23 cellular contexts compared by ENCODE assay signal in the genomic region with DNA sequence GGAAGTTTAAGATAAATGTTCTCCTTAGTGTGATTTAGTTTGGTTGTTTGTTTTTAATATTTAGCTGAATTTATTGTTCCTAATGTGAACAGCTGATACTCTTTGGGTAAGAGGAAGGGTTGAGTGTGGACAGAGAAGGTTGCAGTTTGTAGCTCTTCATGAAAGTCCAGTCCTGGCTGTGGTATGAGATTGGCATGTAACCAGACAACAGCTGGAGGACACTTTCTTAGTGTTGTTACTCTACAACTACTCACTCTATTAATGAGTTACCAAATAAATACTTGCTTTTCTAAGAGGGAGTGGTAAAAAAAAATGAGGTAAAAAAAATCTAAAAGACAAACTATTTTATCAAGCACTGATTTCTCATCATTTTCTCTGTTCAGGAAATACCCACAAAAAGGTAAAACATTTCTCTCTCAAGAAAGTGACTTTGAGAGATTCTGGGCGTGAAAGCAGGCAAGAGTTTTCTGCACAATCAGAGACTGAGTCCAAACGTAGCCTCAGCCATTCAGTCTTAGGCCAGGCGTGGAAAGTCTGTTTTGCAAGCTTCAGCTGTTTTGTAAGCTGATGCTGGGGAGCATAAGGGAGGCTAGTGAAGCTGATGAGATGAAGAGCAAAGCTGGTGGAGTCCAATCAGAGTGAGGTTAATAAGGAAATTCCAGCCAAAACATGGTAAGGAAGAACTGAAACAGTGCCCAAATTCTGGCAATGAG.
DNase-seq lines count a peak whose midpoint lies in the region; ATAC-seq and TF ChIP-seq lines count a peak whose summit lies in the region.
"Had no signal": no experiment of that assay in that cellular context is flagged by ENCODE, and none has a peak within 500 bp of the region (broad histone marks: within the 10 kb centered on the region; RNA-seq: fewer than 3 reads in every experiment).

No MANE protein-coding gene starts in this region.

- DNase-seq in kidney epithelial cell (ENCODE audit: low read depth) = peak; percentile 37
- peak; percentile 92 for DNase-seq in renal cortical epithelial cell (ENCODE audit: low read depth)
- no peak for DNase-seq in stimulated activated CD4-positive, alpha-beta T cell treated with anti-CD3 and anti-CD28 coated beads, Interleukin-4, amount 100 ng/mL, for 1 hour
- DNase-seq in GM13976 (ENCODE audit: low spot score) = no peak
- no peak for DNase-seq in occipital lobe (lab: John Stamatoyannopoulos, UW)
- DNase-seq: activated CD4-positive, alpha-beta T cell treated with anti-CD3 and anti-CD28 coated beads, Interleukin-2, amount 50 U/mL, for 4 hours; activated CD4-positive, CD25-positive, alpha-beta regulatory T cell; activated effector memory CD4-positive, alpha-beta T cell treated with Interleukin-2 at 50 U/mL for 16 hours; activated naive CD8-positive, alpha-beta T cell treated with anti-CD3 and anti-CD28 coated beads for 36 hours; central memory CD4-positive, alpha-beta T cell; HCEC 1CT; KBM-7; MM.1S; naive thymus-derived CD8-positive, alpha-beta T cell; NCI-H1417; NCI-H2107; ovary; right cardiac atrium; stimulated activated naive CD4-positive, alpha-beta T cell treated with Interleukin-2 at 50 U/mL for 16 hours; SW 1271 had no signal

- H3K27me3 ChIP-seq in kidney epithelial cell (ENCODE audit: control insufficient read depth, insufficient read depth, low read length) = no peaks in the 10 kb centered on the region
- H3K27me3 ChIP-seq: ovary had no signal

- TF ChIP-seq CTCF in kidney epithelial cell (IDR thresholded peaks at IDR 0.05; ENCODE audit: insufficient read depth, low read length, poor library complexity, severe bottlenecking) = no peak
- TF ChIP-seq CTCF in GM13976 (IDR thresholded peaks at IDR 0.05; ENCODE audit: borderline replicate concordance, control extremely low read depth, extremely low read depth, insufficient read depth, missing control alignments) = no peak

- no peak overlapping the region for H3K4me3 ChIP-seq in kidney epithelial cell (ENCODE audit: low read depth, low read length)
- H3K4me3 ChIP-seq: ovary had no signal

- in situ Hi-C loops in GM13976 (cut with MboI; ENCODE audit: low sequenced_read_pairs, unreplicated experiment) = no loop called here

- ATAC-seq in GM19397 (IDR thresholded peaks at IDR 0.05; ENCODE audit: unreplicated experiment) = peak; percentile 68
- ATAC-seq in HG03342 (IDR thresholded peaks at IDR 0.05; ENCODE audit: unreplicated experiment) = peak; percentile 60
- ATAC-seq: naive thymus-derived CD8-positive, alpha-beta T cell; right cardiac atrium; Right ventricle myocardium inferior had no signal

- H3K36me3 ChIP-seq in kidney epithelial cell (ENCODE audit: control insufficient read depth, insufficient read depth, low read length) = no peaks in the 10 kb centered on the region
- H3K36me3 ChIP-seq: ovary had no signal

Comparison
In these comparisons a context has a peak if more than half of its experiments do, and no peak if none do; other contexts are left out.
1. DNase-seq: peak in kidney epithelial cell (single experiment) and renal cortical epithelial cell (single experiment); none in stimulated activated CD4-positive, alpha-beta T cell treated with anti-CD3 and anti-CD28 coated beads, Interleukin-4, amount 100 ng/mL, for 1 hour (single experiment), GM13976 (single experiment) and occipital lobe (single experiment).